In genomic region chr2:202716114-202716718, GRCh38 we compare ENCODE assay signal across 23 cellular contexts.
"Had no signal": no experiment of that assay in that cellular context is flagged by ENCODE, and none has a peak within 500 bp of the region (broad histone marks: within the 10 kb centered on the region; RNA-seq: fewer than 3 reads in every experiment).

No MANE protein-coding gene starts in this region.

- H3K27ac Mint-ChIP-seq: activated T-helper 1 cell treated with anti-CD3 and anti-CD28 coated beads, Interleukin-12 subunit alpha, Interleukin-12 subunit beta, Interleukin-2, Interleukin-4 antibody, amounts not matched to agents 30 ng/mL and 10 ng/mL and 1 ng/mL, durations not matched to agents 14 hours and 24 hours and 36 hours; endodermal cell; stimulated activated effector memory CD8-positive, alpha-beta T cell treated with anti-CD3 and anti-CD28 coated beads, Interleukin-12 subunit alpha, Interleukin-12 subunit beta, amount 100 ng/mL, for 72 hours; WTC11 had no signal

- H3K4me1 Mint-ChIP-seq: WTC11 had no signal

- H3K27me3 Mint-ChIP-seq: central memory CD8-positive, alpha-beta T cell; T-cell had no signal

- DNase-seq: activated CD4-positive, alpha-beta T cell treated with anti-CD3 and anti-CD28 coated beads for 4 hours; activated CD8-positive, alpha-beta memory T cell treated with anti-CD3 and anti-CD28 coated beads, Interleukin-2, amount 50 U/mL, for 4 hours; activated gamma-delta T cell treated with Interleukin-2 at 50 U/mL for 16 hours; aorta; colonic mucosa; endodermal cell; erythroblast; gastrocnemius medialis; heart left ventricle; kidney; left ventricle myocardium inferior; pancreas; right lobe of liver; small intestine; stimulated activated CD4-positive, alpha-beta T cell treated with anti-CD3 and anti-CD28 coated beads, Interleukin-15, amount 100 ng/mL, for 24 hours; stimulated activated CD4-positive, alpha-beta T cell treated with anti-CD3 and anti-CD28 coated beads, Interleukin-4, amount 100 ng/mL, for 24 hours; T-cell; thyroid gland had no signal

- ATAC-seq: gastrocnemius medialis; heart left ventricle; pancreas; right lobe of liver; SK-N-SH treated with all-trans-retinoic acid at 6 μM for 48 hours; stimulated activated effector memory CD8-positive, alpha-beta T cell treated with anti-CD3 and anti-CD28 coated beads, Interleukin-12 subunit alpha, Interleukin-12 subunit beta, amount 100 ng/mL, for 72 hours; T-cell; WTC11 had no signal

- H3K36me3 Mint-ChIP-seq: stimulated activated effector memory CD8-positive, alpha-beta T cell treated with anti-CD3 and anti-CD28 coated beads, Interleukin-12 subunit alpha, Interleukin-12 subunit beta, amount 100 ng/mL, for 72 hours had no signal

- H3K4me3 Mint-ChIP-seq: activated T-helper 1 cell treated with anti-CD3 and anti-CD28 coated beads, Interleukin-12 subunit alpha, Interleukin-12 subunit beta, Interleukin-2, Interleukin-4 antibody, amounts not matched to agents 30 ng/mL and 10 ng/mL and 1 ng/mL, durations not matched to agents 14 hours and 24 hours and 36 hours; central memory CD8-positive, alpha-beta T cell; endodermal cell; stimulated activated effector memory CD8-positive, alpha-beta T cell treated with anti-CD3 and anti-CD28 coated beads, Interleukin-12 subunit alpha, Interleukin-12 subunit beta, amount 100 ng/mL, for 72 hours; WTC11 had no signal
